26 cellular contexts compared by ENCODE assay signal in genomic region chr4:42478509-42478908, GRCh38.
DNase-seq lines count a peak whose midpoint lies in the region; ATAC-seq, FAIRE-seq and TF ChIP-seq lines count a peak whose summit lies in the region.
"Had no signal": no experiment of that assay in that cellular context is flagged by ENCODE, and none has a peak within 500 bp of the region (broad histone marks: within the 10 kb centered on the region; RNA-seq: fewer than 3 reads in every experiment).

No MANE protein-coding gene starts in this region.

- no peaks in the 10 kb centered on the region for H3K79me2 ChIP-seq in mesendoderm (ENCODE audit: control insufficient read depth, insufficient read depth, low read length)

- H2BK120ac ChIP-seq in mesendoderm (ENCODE audit: low read depth, low read length) = peak overlapping the region; percentile 28

- H3K9ac ChIP-seq in mesendoderm (ENCODE audit: low read length) = no peak overlapping the region

- H2BK15ac ChIP-seq in mesendoderm (replicated peaks; ENCODE audit: low read depth) = no peak overlapping the region

- DNase-seq in activated T-cell treated with anti-CD3 and anti-CD28 coated beads, Interleukin-2, amount 50 U/mL, for 72 hours = no peak
- no peak for DNase-seq in activated T-cell treated with anti-CD3 and anti-CD28 coated beads, Interleukin-2, amount 50 U/mL, for 48 hours
- DNase-seq in mesendoderm = no peak
- no peak for DNase-seq in effector memory CD4-positive, alpha-beta T cell
- no peak for DNase-seq in H54 (ENCODE audit: insufficient read length, low spot score)
- no peak for DNase-seq in cerebellum (ENCODE audit: low spot score)
- DNase-seq: activated CD8-positive, alpha-beta T cell treated with anti-CD3 and anti-CD28 coated beads for 36 hours; activated gamma-delta T cell; activated T-cell treated with anti-CD3 and anti-CD28 coated beads for 4 hours; CD4-positive, alpha-beta T cell; dorsolateral prefrontal cortex; head of caudate nucleus; kidney glomerular epithelial cell; MG63; NCI-H1417 treated with DMSO at 0.1 percent for 48 hours; NCI-H774; nephron progenitor cell; ovary; retina; small intestine; stimulated activated CD4-positive, alpha-beta T cell treated with anti-CD3 and anti-CD28 coated beads, Interleukin-1b, Interleukin-23, amount 100 ng/mL, for 48 hours had no signal

- H3K23ac ChIP-seq in mesendoderm (ENCODE audit: low read length) = no peak overlapping the region

- H3K4me2 ChIP-seq in mesendoderm (ENCODE audit: low read length) = no peak overlapping the region

- no CpG with 5 or more reads among the region's 2 CpGs for WGBS in mesendoderm (ENCODE audit: extremely low coverage, insufficient coverage, low lambda C conversion rate)

- no peak overlapping the region for H4K8ac ChIP-seq in mesendoderm (ENCODE audit: low read depth, low read length)

- no peak overlapping the region for H3K4ac ChIP-seq in mesendoderm (ENCODE audit: low read depth, low read length)

- no peak overlapping the region for H3K27ac ChIP-seq in mesendoderm (ENCODE audit: low read depth, low read length)
- H3K27ac ChIP-seq in effector memory CD4-positive, alpha-beta T cell (ENCODE audit: insufficient read depth, low read length, poor library complexity, severe bottlenecking) = no peak overlapping the region
- H3K27ac ChIP-seq: 22Rv1, dorsolateral prefrontal cortex, ovary had no signal

- H3K79me1 ChIP-seq in mesendoderm (ENCODE audit: low read length) = no peaks in the 10 kb centered on the region

- no peaks in the 10 kb centered on the region for H3K9me3 Mint-ChIP-seq in activated T-cell treated with anti-CD3 and anti-CD28 coated beads, Interleukin-2, amount 50 U/mL, for 72 hours
- H3K9me3 Mint-ChIP-seq: activated CD8-positive, alpha-beta T cell treated with anti-CD3 and anti-CD28 coated beads for 36 hours; CD4-positive, alpha-beta T cell; nephron progenitor cell had no signal

- H2BK5ac ChIP-seq in mesendoderm (ENCODE audit: low read length) = no peak overlapping the region

- H2AK5ac ChIP-seq in mesendoderm (ENCODE audit: low read length) = no peak overlapping the region

- H3K36me3 ChIP-seq in mesendoderm (ENCODE audit: control insufficient read depth, insufficient read depth, low read length) = no peaks in the 10 kb centered on the region
- H3K36me3 ChIP-seq in effector memory CD4-positive, alpha-beta T cell (ENCODE audit: control insufficient read depth, insufficient read depth, low read length) = no peaks in the 10 kb centered on the region
- H3K36me3 ChIP-seq: MG63, ovary had no signal

- no peak for TF ChIP-seq POLR2A in H54 (IDR thresholded peaks at IDR 0.05; ENCODE audit: low read depth, low read length)

- H3K56ac ChIP-seq in mesendoderm (ENCODE audit: low read length) = no peak overlapping the region

- no peak overlapping the region for H4K5ac ChIP-seq in mesendoderm (ENCODE audit: low read length)

- FAIRE-seq in H54 (lab: Jason Lieb, UNC) = no peak
- FAIRE-seq: small intestine had no signal

- no peak overlapping the region for H3K18ac ChIP-seq in mesendoderm (ENCODE audit: low read length)

- H3K4me3 ChIP-seq in mesendoderm (ENCODE audit: low read length) = no peak overlapping the region
- no peak overlapping the region for H3K4me3 ChIP-seq in effector memory CD4-positive, alpha-beta T cell (ENCODE audit: insufficient read depth, low read depth, low read length, poor library complexity, severe bottlenecking)
- H3K4me3 ChIP-seq: dorsolateral prefrontal cortex, lung, MG63, ovary had no signal

- no peaks in the 10 kb centered on the region for H3K27me3 Mint-ChIP-seq in activated T-cell treated with anti-CD3 and anti-CD28 coated beads, Interleukin-2, amount 50 U/mL, for 72 hours (ENCODE audit: low read depth)
- H3K27me3 Mint-ChIP-seq: activated CD8-positive, alpha-beta T cell treated with anti-CD3 and anti-CD28 coated beads for 36 hours; CD4-positive, alpha-beta T cell had no signal

- H3K27me3 ChIP-seq in mesendoderm (ENCODE audit: insufficient read depth, low read length, poor library complexity) = no peaks in the 10 kb centered on the region
- H3K27me3 ChIP-seq in effector memory CD4-positive, alpha-beta T cell (replicated peaks; ENCODE audit: control insufficient read depth, insufficient read depth, low read length, poor library complexity, severe bottlenecking) = no peaks in the 10 kb centered on the region
- H3K27me3 ChIP-seq: dorsolateral prefrontal cortex, MG63, ovary had no signal

- H3K4me1 ChIP-seq in mesendoderm (ENCODE audit: control insufficient read depth, low read depth, low read length) = peaks cover 2% of the 10 kb centered on the region
- no peaks in the 10 kb centered on the region for H3K4me1 ChIP-seq in effector memory CD4-positive, alpha-beta T cell (ENCODE audit: control insufficient read depth, insufficient read depth, low read length, poor library complexity, severe bottlenecking)

- peak overlapping the region; percentile 27 for H3K27ac Mint-ChIP-seq in activated T-cell treated with anti-CD3 and anti-CD28 coated beads, Interleukin-2, amount 50 U/mL, for 72 hours
- H3K27ac Mint-ChIP-seq: activated CD8-positive, alpha-beta T cell treated with anti-CD3 and anti-CD28 coated beads for 36 hours; CD4-positive, alpha-beta T cell; nephron progenitor cell had no signal

- H3K4me3 Mint-ChIP-seq in activated T-cell treated with anti-CD3 and anti-CD28 coated beads, Interleukin-2, amount 50 U/mL, for 72 hours = no peak overlapping the region
- H3K4me3 Mint-ChIP-seq: activated CD8-positive, alpha-beta T cell treated with anti-CD3 and anti-CD28 coated beads for 36 hours; CD4-positive, alpha-beta T cell; nephron progenitor cell had no signal

- no peak for ATAC-seq in activated T-cell treated with anti-CD3 and anti-CD28 coated beads, Interleukin-2, amount 50 U/mL, for 72 hours (replicated peaks in 1 of 2)
- ATAC-seq in GM21786 (IDR thresholded peaks at IDR 0.05; ENCODE audit: unreplicated experiment) (peak; percentile 70), HG02973 (IDR thresholded peaks at IDR 0.05; ENCODE audit: unreplicated experiment) (peak; percentile 55)
- ATAC-seq: activated CD8-positive, alpha-beta T cell treated with anti-CD3 and anti-CD28 coated beads for 36 hours; HCT116 had no signal

- peaks cover 2 to 3% of the 10 kb centered on the region in 2 donors for H3K36me3 Mint-ChIP-seq in activated T-cell treated with anti-CD3 and anti-CD28 coated beads, Interleukin-2, amount 50 U/mL, for 72 hours (ENCODE audit: insufficient read depth in 2 of 2)

- H3K9me3 ChIP-seq in effector memory CD4-positive, alpha-beta T cell (ENCODE audit: control insufficient read depth, low read length) = no peaks in the 10 kb centered on the region
- H3K9me3 ChIP-seq: MG63, ovary had no signal

- no peaks in the 10 kb centered on the region for H3K4me1 Mint-ChIP-seq in activated T-cell treated with anti-CD3 and anti-CD28 coated beads, Interleukin-2, amount 50 U/mL, for 72 hours (ENCODE audit: low read depth)
- H3K4me1 Mint-ChIP-seq: nephron progenitor cell had no signal

Comparison
In these comparisons a context has a peak if more than half of its experiments do, and no peak if none do; other contexts are left out.
1. ATAC-seq: peak in GM21786 (single experiment) and HG02973 (single experiment); none in activated T-cell treated with anti-CD3 and anti-CD28 coated beads, Interleukin-2, amount 50 U/mL, for 72 hours (0 of 2).